8 cellular contexts compared by ENCODE assay signal in the genomic region with DNA sequence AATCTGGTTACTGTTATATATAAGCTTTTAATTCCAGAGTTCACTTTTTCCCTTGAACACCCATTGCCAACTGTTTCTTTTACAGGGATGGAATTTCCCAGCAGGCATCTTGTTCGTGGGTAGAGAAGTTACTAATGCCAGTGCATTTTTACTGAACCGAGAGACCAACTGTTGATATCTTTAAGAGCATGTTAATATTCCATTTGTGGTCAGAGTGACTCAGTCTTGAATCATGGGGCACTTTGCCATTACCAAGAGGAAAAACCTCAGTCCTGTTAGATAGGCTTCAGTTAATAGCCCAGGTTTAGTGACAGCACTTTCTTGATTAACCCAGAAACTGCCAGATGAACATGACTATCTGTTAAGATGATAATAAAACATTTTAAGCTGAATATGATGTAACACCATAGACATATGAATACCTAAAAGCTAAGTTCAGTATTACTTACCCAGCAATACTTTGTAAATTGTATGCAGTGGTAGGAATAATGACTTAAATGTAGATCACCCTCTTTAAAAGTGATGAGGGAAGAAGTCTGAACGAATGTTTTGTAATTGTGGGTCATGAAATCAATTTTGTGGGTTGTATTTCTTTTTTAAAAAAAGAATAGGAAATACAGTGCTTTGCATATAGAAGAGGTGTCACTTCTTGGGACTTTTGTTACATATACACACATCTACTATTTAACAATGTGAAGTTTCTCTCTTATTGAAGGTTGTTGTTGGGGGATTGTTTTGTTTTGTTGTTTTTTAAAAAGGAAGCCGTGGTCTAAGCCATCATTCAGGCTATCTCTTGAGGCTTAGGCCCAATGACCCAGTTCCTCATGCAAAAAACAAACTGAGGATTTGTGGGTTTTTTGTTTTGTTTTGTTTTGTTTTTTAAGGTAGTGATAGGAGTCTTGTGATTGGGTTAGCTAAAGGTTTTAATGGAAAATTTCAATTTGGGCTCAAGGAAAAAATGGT.
DNase-seq lines count a peak whose midpoint lies in the region; TF ChIP-seq lines count a peak whose summit lies in the region.

No MANE protein-coding gene starts in this region.

- H3K9ac ChIP-seq in fibroblast of lung (ENCODE audit: insufficient read depth, low read length), result no peak overlapping the region

- no peak overlapping the region for H3K4me3 ChIP-seq in fibroblast of lung (replicated peaks in 1 of 4; ENCODE audit: control extremely low read depth in 1 of 4, insufficient read depth in 1 of 4, low read depth in 3 of 4, low read length in 4 of 4)
- no peak overlapping the region for H3K4me3 ChIP-seq in sigmoid colon

- no peak for TF ChIP-seq POLR2A in sigmoid colon (IDR thresholded peaks at IDR 0.05)

- peaks cover 2% of the 10 kb centered on the region for H3K79me2 ChIP-seq in fibroblast of lung (ENCODE audit: control insufficient read depth, insufficient read depth, low read length)

- H4K20me1 ChIP-seq in fibroblast of lung (ENCODE audit: control insufficient read depth, extremely low read depth, insufficient read depth, low read length), result no peaks in the 10 kb centered on the region

- H3K9me3 ChIP-seq in fibroblast of lung (ENCODE audit: control insufficient read depth, insufficient read depth, low read depth, low read length) (no peaks in the 10 kb centered on the region), sigmoid colon (no peaks in the 10 kb centered on the region)

- H2AFZ ChIP-seq in fibroblast of lung (ENCODE audit: low read length), result no peak overlapping the region

- H3K27me3 ChIP-seq in fibroblast of lung (ENCODE audit: control insufficient read depth, insufficient read depth, low read length), result no peaks in the 10 kb centered on the region
- no peaks in the 10 kb centered on the region for H3K27me3 ChIP-seq in sigmoid colon

- WGBS in sigmoid colon, 2 donors, result 48 to 52% methylated on average over 4 of the region's 4 CpGs

- H3K27ac ChIP-seq in fibroblast of lung (ENCODE audit: insufficient read depth, low read length), result peak overlapping the region; percentile 83
- H3K27ac ChIP-seq in sigmoid colon, result peak overlapping the region; percentile 63 to 77 (median 73)
- no peak overlapping the region for H3K27ac ChIP-seq in caudate nucleus (ENCODE audit: low read depth, low read length)

- H3K36me3 ChIP-seq in fibroblast of lung (ENCODE audit: control insufficient read depth, insufficient read depth, low read length), result no peaks in the 10 kb centered on the region
- H3K36me3 ChIP-seq in sigmoid colon, result peaks cover 0 to 22% (median 0%) of the 10 kb centered on the region in 4 donors

- H3K4me2 ChIP-seq in fibroblast of lung (ENCODE audit: extremely low read depth, insufficient read depth, low read length), result peak overlapping the region; percentile 66

- TF ChIP-seq EP300 in sigmoid colon (IDR thresholded peaks at IDR 0.05), result peak in 1 of 4 donors; percentile 13

- TF ChIP-seq CTCF in fibroblast of lung (conservative IDR thresholded peaks at IDR 0.05 in 1 of 2, IDR thresholded peaks at IDR 0.05 in 1 of 2; ENCODE audit: low read depth in 1 of 2, low read length in 2 of 2), result no peak
- no peak for TF ChIP-seq CTCF in sigmoid colon (IDR thresholded peaks at IDR 0.05)

- intact Hi-C loops in sigmoid colon (cut with DNase I), result loop anchor here (2.0 kb wide), 1 partner anchor 98 kb away; no protein-coding TSS in a partner anchor

- DNase-seq in AG08395 (ENCODE audit: low spot score) (peak; percentile 91), H4 (ENCODE audit: low spot score) (peak; percentile 98), SW480 (ENCODE audit: low spot score) (peak; percentile 98), fibroblast of lung (ENCODE audit: low read depth in 2 of 2) (peak; percentile 99), sigmoid colon (no peak), SHP77 (lab: John Stamatoyannopoulos, UW) (no peak), germinal center (ENCODE audit: low spot score) (no peak), caudate nucleus (lab: John Stamatoyannopoulos, UW) (no peak)

- peaks cover 7% of the 10 kb centered on the region for H3K4me1 ChIP-seq in fibroblast of lung (ENCODE audit: control insufficient read depth, extremely low read depth, insufficient read depth, low read length)
- peaks cover 0 to 22% (median 17%) of the 10 kb centered on the region in 4 donors for H3K4me1 ChIP-seq in sigmoid colon

Comparison
In these comparisons a context has a peak if more than half of its experiments do, and no peak if none do; other contexts are left out.
1. DNase-seq: peak in AG08395 (single experiment), H4 (single experiment), SW480 (single experiment) and fibroblast of lung (2 of 2); none in sigmoid colon (single experiment), SHP77 (0 of 2), germinal center (single experiment) and caudate nucleus (0 of 61).